ENCODE assay signal across 7 cellular contexts in genomic region chr3:142724682-142725351, GRCh38. TPM values are rescaled to one million over a fixed set of nuclear protein-coding genes. Genes with fewer than 3 reads are reported as not detected.
DNase-seq lines count a peak whose midpoint lies in the region; ATAC-seq and TF ChIP-seq lines count a peak whose summit lies in the region.

No MANE protein-coding gene starts in this region.

- no peaks in the 10 kb centered on the region for H3K27me3 ChIP-seq in vagina

- H3K27me3 Mint-ChIP-seq in activated T-cell treated with anti-CD3 and anti-CD28 coated beads, Interleukin-2, amount 50 U/mL, for 24 hours: peaks cover 39% of the 10 kb centered on the region
- peaks cover 41 to 60% of the 10 kb centered on the region in 2 donors for H3K27me3 Mint-ChIP-seq in natural killer cell (ENCODE audit: low read depth in 2 of 2)

- TF ChIP-seq POLR2A in vagina (IDR thresholded peaks at IDR 0.05): no peak

- H3K27ac Mint-ChIP-seq in activated T-cell treated with anti-CD3 and anti-CD28 coated beads, Interleukin-2, amount 50 U/mL, for 24 hours: peak overlapping the region; percentile 74
- peak overlapping the region in 1 of 2 donors; percentile 70 for H3K27ac Mint-ChIP-seq in natural killer cell

- peaks cover 10% of the 10 kb centered on the region for H3K4me1 ChIP-seq in vagina

- peaks cover 4% of the 10 kb centered on the region for H3K36me3 Mint-ChIP-seq in activated T-cell treated with anti-CD3 and anti-CD28 coated beads, Interleukin-2, amount 50 U/mL, for 24 hours (ENCODE audit: low read depth)
- H3K36me3 Mint-ChIP-seq in natural killer cell: peaks cover 7% of the 10 kb centered on the region

- H3K4me3 ChIP-seq in GM12865 (ENCODE audit: low read depth, low read length) (peak overlapping the region; percentile 80), foreskin fibroblast (ENCODE audit: low read depth in 1 of 2, low read length in 2 of 2) (peak overlapping the region; percentile 89 to 99), vagina (peak overlapping the region; percentile 81 to 100)

- peaks cover 12% of the 10 kb centered on the region for H3K4me1 Mint-ChIP-seq in activated T-cell treated with anti-CD3 and anti-CD28 coated beads, Interleukin-2, amount 50 U/mL, for 24 hours (ENCODE audit: low read depth)
- peaks cover 0 to 8% of the 10 kb centered on the region in 2 donors for H3K4me1 Mint-ChIP-seq in natural killer cell

- intact Hi-C loops in natural killer cell (cut with micrococcal nuclease) (loop anchor here (1.0 kb wide), 1 partner anchor 147 kb away; the partner anchor contains the start of gene ATR), vagina (cut with DNase I) (no loop called here)

- H3K9me3 Mint-ChIP-seq in activated T-cell treated with anti-CD3 and anti-CD28 coated beads, Interleukin-2, amount 50 U/mL, for 24 hours: no peaks in the 10 kb centered on the region
- H3K9me3 Mint-ChIP-seq in natural killer cell: no peaks in the 10 kb centered on the region

- H3K27ac ChIP-seq in vagina: peak overlapping the region; percentile 88

- ATAC-seq in natural killer cell: peak in 1 of 3 donors; percentile 8

- DNase-seq in GM12865 (ENCODE audit: low read depth): no peak
- peak; percentile 60 for DNase-seq in HEK293T (ENCODE audit: extremely low spot score)
- peak; percentile 13 for DNase-seq in NCI-H2107 (lab: John Stamatoyannopoulos, UW)
- DNase-seq in activated T-cell treated with anti-CD3 and anti-CD28 coated beads, Interleukin-2, amount 50 U/mL, for 24 hours: no peak
- DNase-seq in foreskin fibroblast: peak; percentile 11 to 61
- DNase-seq in natural killer cell: peak; percentile 17
- DNase-seq in vagina (ENCODE audit: extremely low spot score in 2 of 2): peak in 1 of 2 donors; percentile 87

- no peaks in the 10 kb centered on the region for H3K9me3 ChIP-seq in vagina

- no peak for TF ChIP-seq CTCF in GM12865 (IDR thresholded peaks at IDR 0.05; ENCODE audit: insufficient read depth, low read depth, low read length, missing control alignments)
- TF ChIP-seq CTCF in foreskin fibroblast (IDR thresholded peaks at IDR 0.05; ENCODE audit: low read depth, low read length): no peak
- TF ChIP-seq CTCF in natural killer cell (IDR thresholded peaks at IDR 0.05): no peak
- no peak for TF ChIP-seq CTCF in vagina (IDR thresholded peaks at IDR 0.05)

- POLR2A ChIA-PET in HEK293T (lab: Yijun Ruan, JAX): interaction anchor here (0.7 to 1.9 kb wide), 5 partner anchors 9 to 274 kb away, joined by 3 to 12 read pairs (median 4); partner anchors contain the start of gene ATR

- H3K4me3 Mint-ChIP-seq in activated T-cell treated with anti-CD3 and anti-CD28 coated beads, Interleukin-2, amount 50 U/mL, for 24 hours: peak overlapping the region; percentile 85
- peak overlapping the region; percentile 89 for H3K4me3 Mint-ChIP-seq in natural killer cell

- H3K36me3 ChIP-seq in vagina: no peaks in the 10 kb centered on the region

- CTCF ChIA-PET in HEK293T (lab: Yijun Ruan, JAX): no interaction called here

TF ChIP-seq in HEK293T, 16 proteins besides CTCF, POLR2A, EP300 and RAD21:
- no peak for TF ChIP-seq CTBP1 (IDR thresholded peaks at IDR 0.05; ENCODE audit: borderline replicate concordance)
- TF ChIP-seq LEF1 (IDR thresholded peaks at IDR 0.05; ENCODE audit: borderline replicate concordance): no peak
- TF ChIP-seq L3MBTL2 (conservative IDR thresholded peaks at IDR 0.05): peak; percentile 67
- TF ChIP-seq FOXK2 (IDR thresholded peaks at IDR 0.05): no peak
- TF ChIP-seq TARDBP (IDR thresholded peaks at IDR 0.05): no peak
- no peak for TF ChIP-seq FOXA1 (IDR thresholded peaks at IDR 0.05)
- no peak for TF ChIP-seq NFRKB (IDR thresholded peaks at IDR 0.05)
- TF ChIP-seq HDGF (IDR thresholded peaks at IDR 0.05; ENCODE audit: borderline replicate concordance): no peak
- no peak for TF ChIP-seq ARNT (IDR thresholded peaks at IDR 0.05)

RNA-seq across cellular contexts. Expression of gene TRPC1, which starts 1.0 kb away (rescaled TPM):
- total RNA-seq in natural killer cell (1 to 10 TPM in 1 of 3 donors, under 1 TPM in 2; 0.21 to 1.4 (median 0.43) TPM), vagina (12.0 TPM)

Comparison
In these comparisons a context has a peak if more than half of its experiments do, and no peak if none do; other contexts are left out.
1. DNase-seq: peak in HEK293T (single experiment), NCI-H2107 (single experiment), foreskin fibroblast (2 of 2) and natural killer cell (single experiment); none in GM12865 (single experiment) and activated T-cell treated with anti-CD3 and anti-CD28 coated beads, Interleukin-2, amount 50 U/mL, for 24 hours (single experiment).
2. Peak in every context shown above with its lines, with median percentiles within 50 percentile points of each other: H3K4me3 ChIP-seq.